ENCODE assay signal across 1 cellular context in genomic region chr9:98794802-98795201, GRCh38.
TF ChIP-seq lines count a peak whose summit lies in the region.

No MANE protein-coding gene starts in this region.

TF ChIP-seq in K562, 482 proteins besides CTCF, POLR2A, EP300 and RAD21:
- TF ChIP-seq MCM7 (IDR thresholded peaks at IDR 0.05): no peak
- no peak for TF ChIP-seq SMARCA5 (IDR thresholded peaks at IDR 0.05)
- no peak for TF ChIP-seq HNRNPK (IDR thresholded peaks at IDR 0.05; ENCODE audit: low read depth, low read length, poor library complexity, severe bottlenecking)
- no peak for TF ChIP-seq CREB3L1 (IDR thresholded peaks at IDR 0.05; ENCODE audit: borderline replicate concordance, low read depth)
- TF ChIP-seq ZNF668 (CRISPR knock-in tag; IDR thresholded peaks at IDR 0.05): no peak
- no peak for TF ChIP-seq UBTF (IDR thresholded peaks at IDR 0.05; ENCODE audit: borderline replicate concordance in 1 of 2, low read depth in 2 of 2, low read length in 2 of 2)
- TF ChIP-seq KDM4B (IDR thresholded peaks at IDR 0.05; ENCODE audit: borderline replicate concordance in 2 of 2, low read depth in 1 of 2): no peak
- no peak for TF ChIP-seq FIP1L1 (IDR thresholded peaks at IDR 0.05; ENCODE audit: low read depth, low read length, poor library complexity, severe bottlenecking)
- no peak for TF ChIP-seq SP1 (CRISPR knock-in tag; IDR thresholded peaks at IDR 0.05)
- TF ChIP-seq ZNF217 (CRISPR knock-in tag; IDR thresholded peaks at IDR 0.05): no peak
- TF ChIP-seq CEBPZ (IDR thresholded peaks at IDR 0.05; ENCODE audit: borderline replicate concordance, low read depth, low read length): no peak
TF ChIP-seq in K562: peak in this region for 0.
